1 cellular context compared by ENCODE assay signal in the genomic region with DNA sequence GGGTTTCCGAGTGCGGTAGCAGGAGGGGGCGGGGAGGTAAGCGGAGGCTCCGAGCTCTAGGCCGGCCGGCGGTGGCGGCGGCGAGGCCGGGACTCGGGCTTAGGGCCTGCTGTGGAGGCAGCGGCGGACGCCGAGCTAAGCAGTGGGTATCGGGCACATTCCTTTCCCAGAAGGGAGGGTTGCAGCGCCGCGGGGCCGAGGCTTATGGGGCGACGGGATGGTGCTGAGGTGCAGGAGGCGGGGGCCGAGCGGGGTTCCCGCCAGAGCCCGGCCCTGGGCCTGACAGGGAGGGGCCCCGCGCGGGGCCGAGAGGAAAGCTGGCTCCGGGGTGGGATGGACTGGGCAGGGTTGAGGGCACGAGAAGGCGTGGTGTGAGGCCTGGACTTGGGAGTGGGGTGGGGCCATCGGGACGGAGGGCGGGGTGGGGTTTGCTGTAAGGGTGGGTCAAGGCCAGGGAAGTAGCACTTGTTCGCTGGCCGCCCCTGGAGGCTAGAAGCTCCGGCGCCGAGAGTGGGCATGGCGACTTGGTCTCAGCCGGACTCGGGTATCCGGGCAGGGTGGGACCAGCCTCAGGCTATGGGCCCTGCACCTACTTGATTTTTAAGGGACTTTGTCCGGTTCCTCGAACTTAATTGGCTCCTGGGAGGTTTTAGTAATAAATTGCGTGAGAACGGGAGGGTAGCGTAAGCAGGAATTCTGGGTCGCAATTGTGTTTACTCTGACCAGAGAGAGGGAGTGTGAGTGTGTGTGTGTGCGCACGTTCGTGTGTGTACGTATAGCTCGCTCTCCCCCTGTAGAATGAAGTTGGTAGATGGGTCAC.
A peak's percentile ranks its signal among the peaks of the same experiment; 100 is the strongest.
TF ChIP-seq lines count a peak whose summit lies in the region.

A gene with protein sequence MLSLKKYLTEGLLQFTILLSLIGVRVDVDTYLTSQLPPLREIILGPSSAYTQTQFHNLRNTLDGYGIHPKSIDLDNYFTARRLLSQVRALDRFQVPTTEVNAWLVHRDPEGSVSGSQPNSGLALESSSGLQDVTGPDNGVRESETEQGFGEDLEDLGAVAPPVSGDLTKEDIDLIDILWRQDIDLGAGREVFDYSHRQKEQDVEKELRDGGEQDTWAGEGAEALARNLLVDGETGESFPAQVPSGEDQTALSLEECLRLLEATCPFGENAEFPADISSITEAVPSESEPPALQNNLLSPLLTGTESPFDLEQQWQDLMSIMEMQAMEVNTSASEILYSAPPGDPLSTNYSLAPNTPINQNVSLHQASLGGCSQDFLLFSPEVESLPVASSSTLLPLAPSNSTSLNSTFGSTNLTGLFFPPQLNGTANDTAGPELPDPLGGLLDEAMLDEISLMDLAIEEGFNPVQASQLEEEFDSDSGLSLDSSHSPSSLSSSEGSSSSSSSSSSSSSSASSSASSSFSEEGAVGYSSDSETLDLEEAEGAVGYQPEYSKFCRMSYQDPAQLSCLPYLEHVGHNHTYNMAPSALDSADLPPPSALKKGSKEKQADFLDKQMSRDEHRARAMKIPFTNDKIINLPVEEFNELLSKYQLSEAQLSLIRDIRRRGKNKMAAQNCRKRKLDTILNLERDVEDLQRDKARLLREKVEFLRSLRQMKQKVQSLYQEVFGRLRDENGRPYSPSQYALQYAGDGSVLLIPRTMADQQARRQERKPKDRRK (plus strand): TSS at position 39 of the 820 bp plus-strand sequence. CDS start 2,760 bp downstream, outside the sequence.

TF ChIP-seq in HepG2, 621 proteins besides CTCF, POLR2A, EP300 and RAD21 (continues in another document):
- TF ChIP-seq, protein P1, sequence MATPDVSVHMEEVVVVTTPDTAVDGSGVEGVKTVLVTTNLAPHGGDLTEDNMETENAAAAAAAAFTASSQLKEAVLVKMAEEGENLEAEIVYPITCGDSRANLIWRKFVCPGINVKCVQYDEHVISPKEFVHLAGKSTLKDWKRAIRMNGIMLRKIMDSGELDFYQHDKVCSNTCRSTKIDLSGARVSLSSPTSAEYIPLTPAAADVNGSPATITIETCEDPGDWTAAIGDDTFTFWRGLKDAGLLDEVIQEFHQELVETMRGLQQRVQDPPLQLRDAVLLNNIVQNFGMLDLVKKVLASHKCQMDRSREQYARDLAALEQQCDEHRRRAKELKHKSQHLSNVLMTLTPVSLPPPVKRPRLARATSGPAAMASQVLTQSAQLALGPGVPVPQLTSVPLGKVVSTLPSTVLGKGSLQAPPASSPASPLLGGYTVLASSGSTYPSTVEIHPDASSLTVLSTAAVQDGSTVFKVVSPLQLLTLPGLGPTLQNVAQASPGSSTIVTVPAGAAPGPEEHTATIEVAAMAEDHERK (CRISPR knock-in tag; IDR thresholded peaks at IDR 0.05; ENCODE audit: low read depth), result peak; percentile 62; the same call in 1 of the 2 replicates
- TF ChIP-seq ZNF883 (CRISPR knock-in tag; IDR thresholded peaks at IDR 0.05; ENCODE audit: not compliant biosample characterization), result peak; percentile 79
- TF ChIP-seq ZNF460 (CRISPR knock-in tag; IDR thresholded peaks at IDR 0.05; ENCODE audit: borderline replicate concordance), result no peak
- TF ChIP-seq RBAK (CRISPR knock-in tag; IDR thresholded peaks at IDR 0.05), result no peak
- no peak for TF ChIP-seq ZNF660 (CRISPR knock-in tag; IDR thresholded peaks at IDR 0.05; ENCODE audit: borderline replicate concordance, low read depth)
- no peak for TF ChIP-seq ZNF121 (CRISPR knock-in tag; IDR thresholded peaks at IDR 0.05)
- TF ChIP-seq, protein P2, sequence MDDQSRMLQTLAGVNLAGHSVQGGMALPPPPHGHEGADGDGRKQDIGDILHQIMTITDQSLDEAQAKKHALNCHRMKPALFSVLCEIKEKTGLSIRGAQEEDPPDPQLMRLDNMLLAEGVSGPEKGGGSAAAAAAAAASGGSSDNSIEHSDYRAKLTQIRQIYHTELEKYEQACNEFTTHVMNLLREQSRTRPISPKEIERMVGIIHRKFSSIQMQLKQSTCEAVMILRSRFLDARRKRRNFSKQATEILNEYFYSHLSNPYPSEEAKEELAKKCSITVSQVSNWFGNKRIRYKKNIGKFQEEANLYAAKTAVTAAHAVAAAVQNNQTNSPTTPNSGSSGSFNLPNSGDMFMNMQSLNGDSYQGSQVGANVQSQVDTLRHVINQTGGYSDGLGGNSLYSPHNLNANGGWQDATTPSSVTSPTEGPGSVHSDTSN (CRISPR knock-in tag; IDR thresholded peaks at IDR 0.05; ENCODE audit: borderline replicate concordance), result no peak
- TF ChIP-seq SRSF4 (IDR thresholded peaks at IDR 0.05; ENCODE audit: low read depth, low read length, poor library complexity, severe bottlenecking), result no peak
- TF ChIP-seq TRIM24 (CRISPR knock-in tag; IDR thresholded peaks at IDR 0.05), result no peak
- 0 out of 2 replicates have a peak, but pooled peaks have one; percentile 25 for TF ChIP-seq ATF1 (CRISPR knock-in tag; IDR thresholded peaks at IDR 0.05)
- TF ChIP-seq, protein P3, sequence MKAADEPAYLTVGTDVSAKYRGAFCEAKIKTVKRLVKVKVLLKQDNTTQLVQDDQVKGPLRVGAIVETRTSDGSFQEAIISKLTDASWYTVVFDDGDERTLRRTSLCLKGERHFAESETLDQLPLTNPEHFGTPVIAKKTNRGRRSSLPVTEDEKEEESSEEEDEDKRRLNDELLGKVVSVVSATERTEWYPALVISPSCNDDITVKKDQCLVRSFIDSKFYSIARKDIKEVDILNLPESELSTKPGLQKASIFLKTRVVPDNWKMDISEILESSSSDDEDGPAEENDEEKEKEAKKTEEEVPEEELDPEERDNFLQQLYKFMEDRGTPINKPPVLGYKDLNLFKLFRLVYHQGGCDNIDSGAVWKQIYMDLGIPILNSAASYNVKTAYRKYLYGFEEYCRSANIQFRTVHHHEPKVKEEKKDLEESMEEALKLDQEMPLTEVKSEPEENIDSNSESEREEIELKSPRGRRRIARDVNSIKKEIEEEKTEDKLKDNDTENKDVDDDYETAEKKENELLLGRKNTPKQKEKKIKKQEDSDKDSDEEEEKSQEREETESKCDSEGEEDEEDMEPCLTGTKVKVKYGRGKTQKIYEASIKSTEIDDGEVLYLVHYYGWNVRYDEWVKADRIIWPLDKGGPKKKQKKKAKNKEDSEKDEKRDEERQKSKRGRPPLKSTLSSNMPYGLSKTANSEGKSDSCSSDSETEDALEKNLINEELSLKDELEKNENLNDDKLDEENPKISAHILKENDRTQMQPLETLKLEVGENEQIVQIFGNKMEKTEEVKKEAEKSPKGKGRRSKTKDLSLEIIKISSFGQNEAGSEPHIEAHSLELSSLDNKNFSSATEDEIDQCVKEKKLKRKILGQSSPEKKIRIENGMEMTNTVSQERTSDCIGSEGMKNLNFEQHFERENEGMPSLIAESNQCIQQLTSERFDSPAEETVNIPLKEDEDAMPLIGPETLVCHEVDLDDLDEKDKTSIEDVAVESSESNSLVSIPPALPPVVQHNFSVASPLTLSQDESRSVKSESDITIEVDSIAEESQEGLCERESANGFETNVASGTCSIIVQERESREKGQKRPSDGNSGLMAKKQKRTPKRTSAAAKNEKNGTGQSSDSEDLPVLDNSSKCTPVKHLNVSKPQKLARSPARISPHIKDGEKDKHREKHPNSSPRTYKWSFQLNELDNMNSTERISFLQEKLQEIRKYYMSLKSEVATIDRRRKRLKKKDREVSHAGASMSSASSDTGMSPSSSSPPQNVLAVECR (CRISPR knock-in tag; IDR thresholded peaks at IDR 0.05; ENCODE audit: borderline replicate concordance), result peak; percentile 85
- TF ChIP-seq, protein P4, sequence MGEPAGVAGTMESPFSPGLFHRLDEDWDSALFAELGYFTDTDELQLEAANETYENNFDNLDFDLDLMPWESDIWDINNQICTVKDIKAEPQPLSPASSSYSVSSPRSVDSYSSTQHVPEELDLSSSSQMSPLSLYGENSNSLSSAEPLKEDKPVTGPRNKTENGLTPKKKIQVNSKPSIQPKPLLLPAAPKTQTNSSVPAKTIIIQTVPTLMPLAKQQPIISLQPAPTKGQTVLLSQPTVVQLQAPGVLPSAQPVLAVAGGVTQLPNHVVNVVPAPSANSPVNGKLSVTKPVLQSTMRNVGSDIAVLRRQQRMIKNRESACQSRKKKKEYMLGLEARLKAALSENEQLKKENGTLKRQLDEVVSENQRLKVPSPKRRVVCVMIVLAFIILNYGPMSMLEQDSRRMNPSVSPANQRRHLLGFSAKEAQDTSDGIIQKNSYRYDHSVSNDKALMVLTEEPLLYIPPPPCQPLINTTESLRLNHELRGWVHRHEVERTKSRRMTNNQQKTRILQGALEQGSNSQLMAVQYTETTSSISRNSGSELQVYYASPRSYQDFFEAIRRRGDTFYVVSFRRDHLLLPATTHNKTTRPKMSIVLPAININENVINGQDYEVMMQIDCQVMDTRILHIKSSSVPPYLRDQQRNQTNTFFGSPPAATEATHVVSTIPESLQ (CRISPR knock-in tag; conservative IDR thresholded peaks at IDR 0.05), result peak; percentile 92; the same call in 1 of the 2 replicates
- TF ChIP-seq ZNF747 (CRISPR knock-in tag; IDR thresholded peaks at IDR 0.05; ENCODE audit: borderline replicate concordance), result no peak
- peak; percentile 41; the same call in 1 of the 2 replicates for TF ChIP-seq AHR (CRISPR knock-in tag; IDR thresholded peaks at IDR 0.05)
- no peak for TF ChIP-seq FOSL1 (CRISPR knock-in tag; IDR thresholded peaks at IDR 0.05; ENCODE audit: borderline replicate concordance)
- no peak for TF ChIP-seq CREM (IDR thresholded peaks at IDR 0.05)
- no peak for TF ChIP-seq CREM (CRISPR knock-in tag; IDR thresholded peaks at IDR 0.05)
- TF ChIP-seq MXD4 (CRISPR knock-in tag; IDR thresholded peaks at IDR 0.05), result peak; percentile 86
- TF ChIP-seq ZNF678 (CRISPR knock-in tag; IDR thresholded peaks at IDR 0.05), result no peak
- no peak for TF ChIP-seq RNF2 (conservative IDR thresholded peaks at IDR 0.05; ENCODE audit: low read depth)
- TF ChIP-seq ARNTL (CRISPR knock-in tag; IDR thresholded peaks at IDR 0.05), result peak; percentile 39
- TF ChIP-seq, protein P5, sequence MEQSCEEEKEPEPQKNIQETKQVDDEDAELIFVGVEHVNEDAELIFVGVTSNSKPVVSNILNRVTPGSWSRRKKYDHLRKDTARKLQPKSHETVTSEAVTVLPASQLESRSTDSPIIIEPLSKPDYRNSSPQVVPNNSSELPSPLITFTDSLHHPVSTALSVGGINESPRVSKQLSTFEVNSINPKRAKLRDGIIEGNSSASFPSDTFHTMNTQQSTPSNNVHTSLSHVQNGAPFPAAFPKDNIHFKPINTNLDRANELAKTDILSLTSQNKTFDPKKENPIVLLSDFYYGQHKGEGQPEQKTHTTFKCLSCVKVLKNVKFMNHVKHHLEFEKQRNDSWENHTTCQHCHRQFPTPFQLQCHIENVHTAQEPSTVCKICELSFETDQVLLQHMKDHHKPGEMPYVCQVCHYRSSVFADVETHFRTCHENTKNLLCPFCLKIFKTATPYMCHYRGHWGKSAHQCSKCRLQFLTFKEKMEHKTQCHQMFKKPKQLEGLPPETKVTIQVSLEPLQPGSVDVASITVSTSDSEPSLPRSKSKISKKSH (CRISPR knock-in tag; IDR thresholded peaks at IDR 0.05; ENCODE audit: borderline replicate concordance), result no peak
- TF ChIP-seq SP4 (CRISPR knock-in tag; IDR thresholded peaks at IDR 0.05), result no peak; the same call in none of the 2 replicates
- no peak for TF ChIP-seq NFATC3 (CRISPR knock-in tag; IDR thresholded peaks at IDR 0.05)
- TF ChIP-seq ZNF343 (CRISPR knock-in tag; IDR thresholded peaks at IDR 0.05), result no peak; the same call in none of the 2 replicates
- TF ChIP-seq RFXAP (CRISPR knock-in tag; IDR thresholded peaks at IDR 0.05; ENCODE audit: borderline replicate concordance), result no peak
- TF ChIP-seq, protein P6, sequence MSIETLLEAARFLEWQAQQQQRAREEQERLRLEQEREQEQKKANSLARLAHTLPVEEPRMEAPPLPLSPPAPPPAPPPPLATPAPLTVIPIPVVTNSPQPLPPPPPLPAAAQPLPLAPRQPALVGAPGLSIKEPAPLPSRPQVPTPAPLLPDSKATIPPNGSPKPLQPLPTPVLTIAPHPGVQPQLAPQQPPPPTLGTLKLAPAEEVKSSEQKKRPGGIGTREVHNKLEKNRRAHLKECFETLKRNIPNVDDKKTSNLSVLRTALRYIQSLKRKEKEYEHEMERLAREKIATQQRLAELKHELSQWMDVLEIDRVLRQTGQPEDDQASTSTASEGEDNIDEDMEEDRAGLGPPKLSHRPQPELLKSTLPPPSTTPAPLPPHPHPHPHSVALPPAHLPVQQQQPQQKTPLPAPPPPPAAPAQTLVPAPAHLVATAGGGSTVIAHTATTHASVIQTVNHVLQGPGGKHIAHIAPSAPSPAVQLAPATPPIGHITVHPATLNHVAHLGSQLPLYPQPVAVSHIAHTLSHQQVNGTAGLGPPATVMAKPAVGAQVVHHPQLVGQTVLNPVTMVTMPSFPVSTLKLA (IDR thresholded peaks at IDR 0.05), result no peak
- TF ChIP-seq, protein P7, sequence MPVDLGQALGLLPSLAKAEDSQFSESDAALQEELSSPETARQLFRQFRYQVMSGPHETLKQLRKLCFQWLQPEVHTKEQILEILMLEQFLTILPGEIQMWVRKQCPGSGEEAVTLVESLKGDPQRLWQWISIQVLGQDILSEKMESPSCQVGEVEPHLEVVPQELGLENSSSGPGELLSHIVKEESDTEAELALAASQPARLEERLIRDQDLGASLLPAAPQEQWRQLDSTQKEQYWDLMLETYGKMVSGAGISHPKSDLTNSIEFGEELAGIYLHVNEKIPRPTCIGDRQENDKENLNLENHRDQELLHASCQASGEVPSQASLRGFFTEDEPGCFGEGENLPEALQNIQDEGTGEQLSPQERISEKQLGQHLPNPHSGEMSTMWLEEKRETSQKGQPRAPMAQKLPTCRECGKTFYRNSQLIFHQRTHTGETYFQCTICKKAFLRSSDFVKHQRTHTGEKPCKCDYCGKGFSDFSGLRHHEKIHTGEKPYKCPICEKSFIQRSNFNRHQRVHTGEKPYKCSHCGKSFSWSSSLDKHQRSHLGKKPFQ (CRISPR knock-in tag; IDR thresholded peaks at IDR 0.05; ENCODE audit: insufficient replicate concordance), result no peak
- TF ChIP-seq MLLT10 (CRISPR knock-in tag; IDR thresholded peaks at IDR 0.05), result no peak
- TF ChIP-seq HNF4G (IDR thresholded peaks at IDR 0.05; ENCODE audit: borderline replicate concordance, low read depth, low read length), result peak; percentile 60
- TF ChIP-seq HNF4G (CRISPR knock-in tag; IDR thresholded peaks at IDR 0.05; ENCODE audit: borderline replicate concordance, low read depth), result no peak
- TF ChIP-seq, protein P8, sequence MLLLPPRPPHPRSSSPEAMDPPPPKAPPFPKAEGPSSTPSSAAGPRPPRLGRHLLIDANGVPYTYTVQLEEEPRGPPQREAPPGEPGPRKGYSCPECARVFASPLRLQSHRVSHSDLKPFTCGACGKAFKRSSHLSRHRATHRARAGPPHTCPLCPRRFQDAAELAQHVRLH (CRISPR knock-in tag; IDR thresholded peaks at IDR 0.05; ENCODE audit: borderline replicate concordance, low read depth), result peak; percentile 63
- TF ChIP-seq SNAI1 (CRISPR knock-in tag; IDR thresholded peaks at IDR 0.05; ENCODE audit: borderline replicate concordance), result no peak
- no peak for TF ChIP-seq ZFP90 (CRISPR knock-in tag; IDR thresholded peaks at IDR 0.05; ENCODE audit: borderline replicate concordance)
- peak; percentile 29 for TF ChIP-seq CBX1 (IDR thresholded peaks at IDR 0.05; ENCODE audit: low read depth)
- no peak; the same call in 1 of the 2 replicates for TF ChIP-seq ZNF33B (CRISPR knock-in tag; IDR thresholded peaks at IDR 0.05)
- TF ChIP-seq, protein P9, sequence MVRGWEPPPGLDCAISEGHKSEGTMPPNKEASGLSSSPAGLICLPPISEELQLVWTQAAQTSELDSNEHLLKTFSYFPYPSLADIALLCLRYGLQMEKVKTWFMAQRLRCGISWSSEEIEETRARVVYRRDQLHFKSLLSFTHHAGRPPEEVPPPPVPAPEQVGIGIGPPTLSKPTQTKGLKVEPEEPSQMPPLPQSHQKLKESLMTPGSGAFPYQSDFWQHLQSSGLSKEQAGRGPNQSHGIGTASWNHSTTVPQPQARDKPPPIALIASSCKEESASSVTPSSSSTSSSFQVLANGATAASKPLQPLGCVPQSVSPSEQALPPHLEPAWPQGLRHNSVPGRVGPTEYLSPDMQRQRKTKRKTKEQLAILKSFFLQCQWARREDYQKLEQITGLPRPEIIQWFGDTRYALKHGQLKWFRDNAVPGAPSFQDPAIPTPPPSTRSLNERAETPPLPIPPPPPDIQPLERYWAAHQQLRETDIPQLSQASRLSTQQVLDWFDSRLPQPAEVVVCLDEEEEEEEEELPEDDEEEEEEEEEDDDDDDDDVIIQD (CRISPR knock-in tag; IDR thresholded peaks at IDR 0.05; ENCODE audit: low read depth), result 0 out of 2 replicates have a peak, but pooled peaks have one; percentile 25
- no peak for TF ChIP-seq ZNF563 (CRISPR knock-in tag; IDR thresholded peaks at IDR 0.05)
